In genomic region chr9:74032421-74032820, GRCh38 we compare ENCODE assay signal across 8 cellular contexts.
"Had no signal": no experiment of that assay in that cellular context is flagged by ENCODE, and none has a peak within 500 bp of the region (broad histone marks: within the 10 kb centered on the region; RNA-seq: fewer than 3 reads in every experiment).

No MANE protein-coding gene starts in this region.

- DNase-seq: GDM1, GF-D8 had no signal

- ATAC-seq: GM12878 had no signal

- FAIRE-seq: G401.6, GM12878, GM12891, GM12892, GM18507, GM19239 had no signal

- H3K4me3 ChIP-seq: GM12878 had no signal
